Comparison of ENCODE assay signal across 16 cellular contexts in the genomic region with DNA sequence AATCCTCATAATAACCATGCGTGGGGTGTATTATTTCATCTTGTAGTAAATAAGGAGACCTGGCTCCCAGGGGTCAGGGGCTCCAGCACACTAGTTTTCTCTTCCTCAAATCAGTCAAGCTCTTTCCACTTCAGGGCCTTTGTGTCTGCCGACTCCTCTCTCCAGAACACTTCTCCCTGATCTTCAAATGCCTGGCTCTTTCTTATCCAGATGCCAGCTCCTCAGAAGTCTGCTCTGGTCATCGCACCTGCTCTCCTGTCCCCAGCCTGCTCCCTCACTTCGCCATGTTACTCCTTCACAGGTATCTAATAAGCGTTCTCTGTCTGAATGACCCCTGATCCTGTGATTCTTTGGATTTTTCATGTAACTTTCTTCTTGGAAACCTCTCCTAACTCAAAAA.
A peak's percentile ranks its signal among the peaks of the same experiment; 100 is the strongest.
DNase-seq lines count a peak whose midpoint lies in the region; ATAC-seq and TF ChIP-seq lines count a peak whose summit lies in the region.
"Had no signal": no experiment of that assay in that cellular context is flagged by ENCODE, and none has a peak within 500 bp of the region (broad histone marks: within the 10 kb centered on the region; RNA-seq: fewer than 3 reads in every experiment).

No MANE protein-coding gene starts in this region.

- peaks cover 3 to 24% (median 4%) of the 10 kb centered on the region in 4 donors for H3K4me1 ChIP-seq in esophagus muscularis mucosa

- H3K4me1 Mint-ChIP-seq in activated CD8-positive, alpha-beta memory T cell treated with anti-CD3 and anti-CD28 coated beads, Interleukin-2, amount 10 ng/mL, durations not matched to agents 7 days and 5 days: no peaks in the 10 kb centered on the region
- H3K4me1 Mint-ChIP-seq in nephron progenitor cell (peaks cover 17% of the 10 kb centered on the region), progenitor cell of endocrine pancreas (ENCODE audit: low read depth) (no peaks in the 10 kb centered on the region)
- H3K4me1 Mint-ChIP-seq: H9 had no signal

- H3K27me3 Mint-ChIP-seq in activated CD8-positive, alpha-beta memory T cell treated with anti-CD3 and anti-CD28 coated beads, Interleukin-2, amount 10 ng/mL, durations not matched to agents 7 days and 5 days: no peaks in the 10 kb centered on the region
- H3K27me3 Mint-ChIP-seq in nephron progenitor cell (ENCODE audit: low read depth, poor library complexity) (peaks cover 4% of the 10 kb centered on the region), progenitor cell of endocrine pancreas (peaks cover 14% of the 10 kb centered on the region)

- no peaks in the 10 kb centered on the region for H3K36me3 Mint-ChIP-seq in activated CD8-positive, alpha-beta memory T cell treated with anti-CD3 and anti-CD28 coated beads, Interleukin-2, amount 10 ng/mL, durations not matched to agents 7 days and 5 days
- H3K36me3 Mint-ChIP-seq in nephron progenitor cell (ENCODE audit: low read depth) (no peaks in the 10 kb centered on the region), progenitor cell of endocrine pancreas (ENCODE audit: insufficient read depth) (no peaks in the 10 kb centered on the region)
- H3K36me3 Mint-ChIP-seq: CD14-positive monocyte had no signal

- H3K27me3 ChIP-seq in esophagus muscularis mucosa: no peaks in the 10 kb centered on the region
- H3K27me3 ChIP-seq: BLaER1 had no signal

- no peak for TF ChIP-seq EP300 in esophagus muscularis mucosa (IDR thresholded peaks at IDR 0.05)

- TF ChIP-seq CTCF in esophagus muscularis mucosa (IDR thresholded peaks at IDR 0.05) (no peak), nephron progenitor cell (IDR thresholded peaks at IDR 0.05) (no peak), progenitor cell of endocrine pancreas (IDR thresholded peaks at IDR 0.05; ENCODE audit: unreplicated experiment) (no peak)

- no peak overlapping the region for H3K27ac ChIP-seq in esophagus muscularis mucosa (replicated peaks in 1 of 4)
- H3K27ac ChIP-seq: BLaER1 had no signal

- H3K27ac Mint-ChIP-seq in activated CD8-positive, alpha-beta memory T cell treated with anti-CD3 and anti-CD28 coated beads, Interleukin-2, amount 10 ng/mL, durations not matched to agents 7 days and 5 days: no peak overlapping the region
- H3K27ac Mint-ChIP-seq in nephron progenitor cell: peak overlapping the region; percentile 7
- peak overlapping the region; percentile 1 for H3K27ac Mint-ChIP-seq in progenitor cell of endocrine pancreas
- H3K27ac Mint-ChIP-seq: H9 had no signal

- no peak for TF ChIP-seq POLR2A in esophagus muscularis mucosa (IDR thresholded peaks at IDR 0.05; ENCODE audit: low read depth)

- ATAC-seq in activated CD8-positive, alpha-beta memory T cell treated with anti-CD3 and anti-CD28 coated beads, Interleukin-2, amount 10 ng/mL, durations not matched to agents 7 days and 5 days: no peak
- ATAC-seq in HG03045 (IDR thresholded peaks at IDR 0.05; ENCODE audit: unreplicated experiment): no peak

- intact Hi-C loops in esophagus muscularis mucosa (cut with DNase I): no loop called here

- H3K36me3 ChIP-seq in esophagus muscularis mucosa: no peaks in the 10 kb centered on the region
- H3K36me3 ChIP-seq: BLaER1 had no signal

- H3K9me3 ChIP-seq in esophagus muscularis mucosa: no peaks in the 10 kb centered on the region
- H3K9me3 ChIP-seq: BLaER1 had no signal

- no peak overlapping the region for H3K4me3 ChIP-seq in esophagus muscularis mucosa
- H3K4me3 ChIP-seq: BLaER1 had no signal

- CTCF ChIA-PET in activated CD8-positive, alpha-beta memory T cell treated with anti-CD3 and anti-CD28 coated beads, Interleukin-2, amount 10 ng/mL, durations not matched to agents 7 days and 5 days (lab: Charles Lee): no interaction called here

- DNase-seq in activated CD8-positive, alpha-beta memory T cell treated with anti-CD3 and anti-CD28 coated beads, Interleukin-2, amount 10 ng/mL, durations not matched to agents 7 days and 5 days: peak; percentile 7
- DNase-seq in activated CD8-positive, alpha-beta memory T cell treated with anti-CD3 and anti-CD28 coated beads, Interleukin-2, amount 50 U/mL, for 4 hours: no peak
- DNase-seq in esophagus muscularis mucosa (ENCODE audit: extremely low spot score) (peak; percentile 70), nephron progenitor cell (no peak), progenitor cell of endocrine pancreas (ENCODE audit: low spot score, unreplicated experiment) (no peak), HUDEP-2 (lab: John Stamatoyannopoulos, UW; ENCODE audit: unreplicated experiment in 76 of 76) (no peak), LoVo (ENCODE audit: low spot score) (no peak)
- DNase-seq: 8988T; CD4-positive, alpha-beta memory T cell; DMS153; DMS79; GDM1; H9 had no signal

- no peaks in the 10 kb centered on the region for H3K9me3 Mint-ChIP-seq in activated CD8-positive, alpha-beta memory T cell treated with anti-CD3 and anti-CD28 coated beads, Interleukin-2, amount 10 ng/mL, durations not matched to agents 7 days and 5 days (ENCODE audit: low read depth)
- H3K9me3 Mint-ChIP-seq in nephron progenitor cell: no peaks in the 10 kb centered on the region
- no peaks in the 10 kb centered on the region for H3K9me3 Mint-ChIP-seq in progenitor cell of endocrine pancreas (ENCODE audit: low read depth)
- H3K9me3 Mint-ChIP-seq: H9 had no signal

- H3K4me3 Mint-ChIP-seq in activated CD8-positive, alpha-beta memory T cell treated with anti-CD3 and anti-CD28 coated beads, Interleukin-2, amount 10 ng/mL, durations not matched to agents 7 days and 5 days: no peak overlapping the region
- H3K4me3 Mint-ChIP-seq in nephron progenitor cell (no peak overlapping the region), progenitor cell of endocrine pancreas (ENCODE audit: low read depth) (no peak overlapping the region)
- H3K4me3 Mint-ChIP-seq: CD14-positive monocyte; CD4-positive, alpha-beta memory T cell; H9 had no signal

- WGBS in esophagus muscularis mucosa: 93% methylated on average over 5 of the region's 5 CpGs

Comparison
In these comparisons a context has a peak if more than half of its experiments do, and no peak if none do; other contexts are left out.
1. DNase-seq: peak in activated CD8-positive, alpha-beta memory T cell treated with anti-CD3 and anti-CD28 coated beads, Interleukin-2, amount 10 ng/mL, durations not matched to agents 7 days and 5 days (single experiment) and esophagus muscularis mucosa (single experiment); none in activated CD8-positive, alpha-beta memory T cell treated with anti-CD3 and anti-CD28 coated beads, Interleukin-2, amount 50 U/mL, for 4 hours (single experiment), nephron progenitor cell (single experiment), progenitor cell of endocrine pancreas (single experiment), HUDEP-2 (0 of 76) and LoVo (single experiment).